ENCODE assay signal across 32 cellular contexts in genomic region chrX:112056886-112057285, GRCh38. TPM values are rescaled to one million over a fixed set of nuclear protein-coding genes. Genes with fewer than 3 reads are reported as not detected.
DNase-seq lines count a peak whose midpoint lies in the region; ATAC-seq and TF ChIP-seq lines count a peak whose summit lies in the region.
"Had no signal": no experiment of that assay in that cellular context is flagged by ENCODE, and none has a peak within 500 bp of the region (broad histone marks: within the 10 kb centered on the region; RNA-seq: fewer than 3 reads in every experiment).

No MANE protein-coding gene starts in this region.

- no peak overlapping the region for H4K91ac ChIP-seq in IMR-90 (ENCODE audit: insufficient read depth, low read depth, low read length)

- dilution Hi-C loops in IMR-90 (cut with HindIII; ENCODE audit: low sequenced_read_pairs, unreplicated experiment): no loop called here

- H2BK5ac ChIP-seq in IMR-90 (ENCODE audit: low read depth, low read length, poor library complexity, severe bottlenecking): no peak overlapping the region

- no peak overlapping the region for H3K18ac ChIP-seq in IMR-90 (ENCODE audit: low read depth, low read length)

- peak; percentile 53 for DNase-seq in NCI-H1092 treated with DMSO at 0.1 percent for 48 hours (lab: John Stamatoyannopoulos, UW)
- no peak for DNase-seq in NCI-H1092 (lab: John Stamatoyannopoulos, UW)
- no peak for DNase-seq in IMR-90
- DNase-seq in smooth muscle cell (lab: John Stamatoyannopoulos, UW; ENCODE audit: unreplicated experiment): no peak
- DNase-seq in KG1 (lab: John Stamatoyannopoulos, UW): no peak
- no peak for DNase-seq in NCI-H2107 treated with DMSO at 0.1 percent for 48 hours (lab: John Stamatoyannopoulos, UW; ENCODE audit: unreplicated experiment)
- DNase-seq: activated CD4-positive, alpha-beta T cell treated with anti-CD3 and anti-CD28 coated beads, Interleukin-2, amount 10 ng/mL, durations not matched to agents 24 days and 14 days; activated naive CD4-positive, alpha-beta T cell treated with anti-CD3 and anti-CD28 coated beads, Interleukin-2, amount 50 U/mL, for 16 hours; amygdala; CD4-positive, alpha-beta T cell; foreskin keratinocyte; GOT3; left cardiac atrium; mammary epithelial cell; NCI-H1694 treated with DMSO at 0.1 percent for 48 hours; NCI-H82; OCI-M1; Right ventricle myocardium superior; sigmoid colon; stimulated activated CD4-positive, alpha-beta T cell treated with anti-CD3 and anti-CD28 coated beads, Interleukin-15, amount 100 ng/mL, for 24 hours; stimulated activated naive CD8-positive, alpha-beta T cell treated with anti-CD3 and anti-CD28 coated beads, Interleukin-15, Interleukin-2, amounts not matched to agents 100 U/mL and 50 U/mL, for 24 hours had no signal

- no peak overlapping the region for H2AK9ac ChIP-seq in IMR-90 (replicated peaks; ENCODE audit: low read depth, low read length, poor library complexity)

- H3K9me3 ChIP-seq in IMR-90 (ENCODE audit: control insufficient read depth, insufficient read depth, low read length) (no peaks in the 10 kb centered on the region), smooth muscle cell (replicated peaks; ENCODE audit: low read depth) (no peaks in the 10 kb centered on the region)
- H3K9me3 ChIP-seq: sigmoid colon had no signal

- H3K36me3 ChIP-seq in IMR-90 (ENCODE audit: control insufficient read depth, insufficient read depth, low read length): no peaks in the 10 kb centered on the region
- H3K36me3 ChIP-seq in smooth muscle cell (ENCODE audit: low read depth): no peaks in the 10 kb centered on the region
- H3K36me3 ChIP-seq: sigmoid colon had no signal

- in situ Hi-C loops in IMR-90 (cut with MboI; ENCODE audit: low sequenced_read_pairs): no loop called here

- no peak for TF ChIP-seq CTCF in IMR-90 (conservative IDR thresholded peaks at IDR 0.05; ENCODE audit: low read depth, low read length)
- TF ChIP-seq CTCF in smooth muscle cell (IDR thresholded peaks at IDR 0.05; ENCODE audit: borderline replicate concordance, insufficient read depth, poor library complexity, severe bottlenecking): no peak

- H3K14ac ChIP-seq in IMR-90 (replicated peaks; ENCODE audit: low read depth, low read length): no peak overlapping the region

- no CpG with 5 or more reads among the region's 2 CpGs for WGBS in IMR-90 (ENCODE audit: extremely low coverage in 2 of 2, insufficient read length in 1 of 2), 2 experiments
- WGBS in smooth muscle cell (ENCODE audit: low lambda C conversion rate): 41% methylated on average over 2 of the region's 2 CpGs

- H2AFZ ChIP-seq in IMR-90 (replicated peaks; ENCODE audit: low read length, poor library complexity) (no peak overlapping the region), smooth muscle cell (ENCODE audit: low read depth) (no peak overlapping the region)

- H3K4ac ChIP-seq in IMR-90 (ENCODE audit: low read depth, low read length): no peak overlapping the region

- H4K20me1 ChIP-seq in IMR-90 (ENCODE audit: insufficient read depth, low read length) (no peaks in the 10 kb centered on the region), smooth muscle cell (ENCODE audit: low read depth) (no peaks in the 10 kb centered on the region)

- H3K4me2 ChIP-seq in IMR-90 (ENCODE audit: low read depth, low read length): peak overlapping the region; percentile 12; the same call in 1 of the 2 replicates
- peak overlapping the region; percentile 15 for H3K4me2 ChIP-seq in smooth muscle cell

- no peak for TF ChIP-seq POLR2A in IMR-90 (IDR thresholded peaks at IDR 0.05; ENCODE audit: low read depth, low read length)

- no peak overlapping the region for H2BK15ac ChIP-seq in IMR-90 (ENCODE audit: low read depth, low read length)

- TF ChIP-seq RAD21 in IMR-90 (IDR thresholded peaks at IDR 0.05; ENCODE audit: low read length): no peak

- H4K5ac ChIP-seq in IMR-90 (ENCODE audit: low read depth, low read length): no peak overlapping the region

- no peaks in the 10 kb centered on the region for H3F3A ChIP-seq in smooth muscle cell (ENCODE audit: low read depth)

- no peak overlapping the region for H3K9ac ChIP-seq in IMR-90 (ENCODE audit: low read depth, low read length)
- no peak overlapping the region for H3K9ac ChIP-seq in smooth muscle cell (ENCODE audit: low read depth)

- no peaks in the 10 kb centered on the region for H3K9me1 ChIP-seq in IMR-90 (ENCODE audit: insufficient read depth, low read length)

- no peaks in the 10 kb centered on the region for H3K79me2 ChIP-seq in smooth muscle cell (ENCODE audit: low read depth)

- H3K4me1 ChIP-seq in IMR-90 (ENCODE audit: control insufficient read depth, insufficient read depth, low read length) (peaks cover 3% of the 10 kb centered on the region; the same call in 1 of the 2 replicates), smooth muscle cell (ENCODE audit: low read depth) (peaks cover 23% of the 10 kb centered on the region)
- H3K4me1 ChIP-seq: foreskin keratinocyte, sigmoid colon had no signal

- intact Hi-C loops in IMR-90 (cut with micrococcal nuclease): loop anchor here (5.0 kb wide), 1 partner anchor 90 kb away; no protein-coding TSS in a partner anchor

- H3K56ac ChIP-seq in IMR-90 (ENCODE audit: extremely low read depth, insufficient read depth, low read length): no peak overlapping the region

- H2BK120ac ChIP-seq in IMR-90 (ENCODE audit: low read depth, low read length): no peak overlapping the region

- no peak overlapping the region for H3K4me3 ChIP-seq in IMR-90 (ENCODE audit: insufficient read depth, low read depth, low read length)
- H3K4me3 ChIP-seq in smooth muscle cell: no peak overlapping the region
- H3K4me3 ChIP-seq: coronary artery, K562, sigmoid colon had no signal

- H4K8ac ChIP-seq in IMR-90 (ENCODE audit: low read depth in 2 of 2, low read length in 2 of 2): no peak overlapping the region

- no peak overlapping the region for H2BK20ac ChIP-seq in IMR-90 (ENCODE audit: low read depth, low read length)

- H3K27me3 ChIP-seq in IMR-90 (ENCODE audit: control insufficient read depth, insufficient read depth, low read length) (peaks cover 2% of the 10 kb centered on the region; the same call in 1 of the 2 replicates), smooth muscle cell (ENCODE audit: low read depth) (no peaks in the 10 kb centered on the region)
- H3K27me3 ChIP-seq: foreskin keratinocyte, sigmoid colon had no signal

- POLR2A ChIA-PET in IMR-90 (lab: Charles Lee; ENCODE audit: unreplicated experiment): no interaction called here

- no TSS peak for BruUV-seq in IMR-90 (replicated peaks; lab: Mats Ljungman, UMichigan)

- peak; percentile 61 for ATAC-seq in HG02763 (IDR thresholded peaks at IDR 0.05; ENCODE audit: unreplicated experiment)
- ATAC-seq in IMR-90 (ENCODE audit: low read depth): no peak
- ATAC-seq in HG03039 (IDR thresholded peaks at IDR 0.05; ENCODE audit: unreplicated experiment): no peak
- ATAC-seq: esophagus mucosa; foreskin keratinocyte; K562; left cardiac atrium; stimulated activated naive CD8-positive, alpha-beta T cell treated with anti-CD3 and anti-CD28 coated beads, Interleukin-15, Interleukin-2, amounts not matched to agents 100 U/mL and 50 U/mL, for 24 hours had no signal

- no peaks in the 10 kb centered on the region for H3K79me1 ChIP-seq in IMR-90 (ENCODE audit: low read depth in 1 of 2, low read length in 2 of 2)

- H3K27ac ChIP-seq in IMR-90 (ENCODE audit: insufficient read depth, low read length) (no peak overlapping the region; the same call in 1 of the 2 replicates), smooth muscle cell (ENCODE audit: low read depth) (no peak overlapping the region)
- H3K27ac ChIP-seq: 22Rv1, coronary artery, foreskin keratinocyte, sigmoid colon, VCaP had no signal

- CTCF ChIA-PET in IMR-90 (lab: Yijun Ruan, JAX): interaction anchor here (0.6 kb wide), 1 partner anchor 489 kb away, joined by 3 read pairs; no protein-coding TSS in a partner anchor

- no peak overlapping the region for H2AK5ac ChIP-seq in IMR-90 (ENCODE audit: low read depth, low read length)

- H3K23ac ChIP-seq in IMR-90 (ENCODE audit: low read depth, low read length): no peak overlapping the region

TF ChIP-seq in IMR-90, 13 proteins besides CTCF, POLR2A, EP300 and RAD21:
- TF ChIP-seq ELK1 (IDR thresholded peaks at IDR 0.05; ENCODE audit: borderline replicate concordance, low read depth, low read length) (no peak), NFE2L2 (IDR thresholded peaks at IDR 0.05; ENCODE audit: low read depth, low read length) (no peak), MAFK (IDR thresholded peaks at IDR 0.05; ENCODE audit: low read depth, low read length) (no peak), CHD1 (IDR thresholded peaks at IDR 0.05; ENCODE audit: low read depth, low read length) (no peak)

RNA-seq across cellular contexts. Expression of gene TRPC5, which starts 25.7 kb away (rescaled TPM):
- 0.83 and 0.90 TPM in 2 replicates for total RNA-seq in IMR-90 (2012; rRNA removed)
- polyA plus RNA-seq in IMR-90 (2012; rRNA removed): 0.36 and 0.39 TPM in 2 replicates
- polyA plus RNA-seq in IMR-90 (2012; cell fraction: cytosol; rRNA removed): 0.11 and 0.13 TPM in 2 replicates
- polyA plus RNA-seq in IMR-90 (2012; cell fraction: nucleus; rRNA removed; ENCODE audit: low replicate concordance): 0.11 and 0.23 TPM in 2 replicates
- not detected in 2 replicates for total RNA-seq in smooth muscle cell
- polyA plus RNA-seq in smooth muscle cell: 0.02 and 0.05 TPM in 2 replicates
- total RNA-seq: activated CD4-positive, alpha-beta T cell treated with anti-CD3 and anti-CD28 coated beads, Interleukin-2, amount 10 ng/mL, durations not matched to agents 24 days and 14 days; activated T-helper 1 cell treated with anti-CD3 and anti-CD28 coated beads, Interleukin-12 subunit alpha, Interleukin-12 subunit beta, Interleukin-2, Interleukin-4 antibody, amounts not matched to agents 30 ng/mL and 10 ng/mL and 1 ng/mL, durations not matched to agents 14 hours and 24 hours and 36 hours; CD4-positive, alpha-beta T cell; esophagus mucosa; K562; left cardiac atrium; mammary epithelial cell; posterior vena cava; Right ventricle myocardium superior had no signal
- polyA plus RNA-seq: foreskin keratinocyte, K562, mammary epithelial cell, sigmoid colon had no signal

RNA-seq across cellular contexts. Expression of gene RTL4, which starts 25.9 kb away (rescaled TPM):
- under 0.01 TPM in 1 of 2 replicates, not detected in the other for total RNA-seq in IMR-90 (2012; rRNA removed)
- 0.04 and 0.10 TPM in 2 replicates for polyA plus RNA-seq in IMR-90 (2012; rRNA removed)
- 0.02 TPM in 1 of 2 replicates, not detected in the other for polyA plus RNA-seq in IMR-90 (2012; cell fraction: cytosol; rRNA removed)
- 0.02 and 0.03 TPM in 2 replicates for polyA plus RNA-seq in IMR-90 (2012; cell fraction: nucleus; rRNA removed; ENCODE audit: low replicate concordance)
- not detected in 2 replicates for total RNA-seq in smooth muscle cell
- polyA plus RNA-seq in smooth muscle cell: not detected in 2 replicates
- total RNA-seq: activated CD4-positive, alpha-beta T cell treated with anti-CD3 and anti-CD28 coated beads, Interleukin-2, amount 10 ng/mL, durations not matched to agents 24 days and 14 days; activated T-helper 1 cell treated with anti-CD3 and anti-CD28 coated beads, Interleukin-12 subunit alpha, Interleukin-12 subunit beta, Interleukin-2, Interleukin-4 antibody, amounts not matched to agents 30 ng/mL and 10 ng/mL and 1 ng/mL, durations not matched to agents 14 hours and 24 hours and 36 hours; CD4-positive, alpha-beta T cell; esophagus mucosa; foreskin keratinocyte; K562; left cardiac atrium; mammary epithelial cell; posterior vena cava; Right ventricle myocardium superior; sigmoid colon had no signal
- polyA plus RNA-seq: foreskin keratinocyte, K562, mammary epithelial cell, neural cell, sigmoid colon, thymus had no signal
